13 cellular contexts compared by ENCODE assay signal in genomic region chr15:38879909-38880471, GRCh38.
A peak's percentile ranks its signal among the peaks of the same experiment; 100 is the strongest.
DNase-seq lines count a peak whose midpoint lies in the region; ATAC-seq and TF ChIP-seq lines count a peak whose summit lies in the region.
"Had no signal": no experiment of that assay in that cellular context is flagged by ENCODE, and none has a peak within 500 bp of the region (broad histone marks: within the 10 kb centered on the region; RNA-seq: fewer than 3 reads in every experiment).

No MANE protein-coding gene starts in this region.

- no peak for TF ChIP-seq EP300 in stomach (IDR thresholded peaks at IDR 0.05)

- no peaks in the 10 kb centered on the region for H3K27me3 ChIP-seq in right cardiac atrium (ENCODE audit: control insufficient read depth, insufficient read depth)
- H3K27me3 ChIP-seq in stomach = no peaks in the 10 kb centered on the region

- no peak overlapping the region for H3K4me3 ChIP-seq in cardiac fibroblast (replicated peaks in 1 of 2; ENCODE audit: low read depth in 2 of 2, low read length in 2 of 2)
- H3K4me3 ChIP-seq in right cardiac atrium (ENCODE audit: low read length) = no peak overlapping the region
- no peak overlapping the region for H3K4me3 ChIP-seq in stomach
- H3K4me3 ChIP-seq: prostate gland had no signal

- TF ChIP-seq POLR2A in stomach (IDR thresholded peaks at IDR 0.05) = no peak

- H3K27ac ChIP-seq in right cardiac atrium (ENCODE audit: low read length) (peak overlapping the region; percentile 53), stomach (peak overlapping the region in 3 of 5 donors; percentile 8 to 64 (median 17))

- no peaks in the 10 kb centered on the region for H3K36me3 ChIP-seq in stomach
- H3K36me3 ChIP-seq: prostate gland had no signal

- TF ChIP-seq CTCF in cardiac fibroblast (IDR thresholded peaks at IDR 0.05; ENCODE audit: low read depth, low read length) (no peak), stomach (IDR thresholded peaks at IDR 0.05) (no peak)

- DNase-seq in GM03348 (ENCODE audit: low spot score) (peak; percentile 35), cardiac fibroblast (ENCODE audit: low read depth in 2 of 2) (peak; percentile 72), right cardiac atrium (peak; percentile 27 to 61 (median 58)), stomach (no peak), UCSD-AML1 (lab: John Stamatoyannopoulos, UW; ENCODE audit: unreplicated experiment) (no peak)
- no peak for DNase-seq in stimulated activated CD4-positive, alpha-beta T cell treated with anti-CD3 and anti-CD28 coated beads, Interleukin-1b, Interleukin-23, amount 100 ng/mL, for 48 hours
- no peak for DNase-seq in effector CD8-positive, alpha-beta T cell (lab: John Stamatoyannopoulos, UW)
- DNase-seq: CD4-positive, alpha-beta T cell; erythroblast; NCI-H2081; NK-92 treated with Interleukin-12 subunit alpha and Interleukin-12 subunit beta, amount 100 ng/mL, for 24 hours had no signal

- ATAC-seq in right cardiac atrium (peak; percentile 42 to 77), GM19328 (IDR thresholded peaks at IDR 0.05; ENCODE audit: unreplicated experiment) (no peak)

- peaks cover 7% of the 10 kb centered on the region for H3K4me1 ChIP-seq in right cardiac atrium (ENCODE audit: control insufficient read depth, insufficient read depth, low read length)
- peaks cover 0 to 8% (median 0%) of the 10 kb centered on the region in 4 donors for H3K4me1 ChIP-seq in stomach

- H3K9me3 ChIP-seq in right cardiac atrium (ENCODE audit: control insufficient read depth, low read length) (no peaks in the 10 kb centered on the region), stomach (no peaks in the 10 kb centered on the region)
- H3K9me3 ChIP-seq: prostate gland had no signal

- 68% methylated on average over 4 of the region's 4 CpGs for whole genome bisulfite sequencing in right cardiac atrium
- 71 to 88% (median 80%) methylated on average over 4 of the region's 4 CpGs for whole genome bisulfite sequencing in stomach, 5 donors

- intact Hi-C loops in right cardiac atrium (cut with DNase I) (no loop called here), stomach (cut with DNase I; ENCODE audit: low total_unique reads) (no loop called here)

Comparison
In these comparisons a context has a peak if more than half of its experiments do, and no peak if none do; other contexts are left out.
1. DNase-seq: peak in GM03348 (single experiment), cardiac fibroblast (2 of 2) and right cardiac atrium (3 of 3); none in stomach (single experiment), stimulated activated CD4-positive, alpha-beta T cell treated with anti-CD3 and anti-CD28 coated beads, Interleukin-1b, Interleukin-23, amount 100 ng/mL, for 48 hours (single experiment), UCSD-AML1 (single experiment) and effector CD8-positive, alpha-beta T cell (single experiment).